In the genomic region with DNA sequence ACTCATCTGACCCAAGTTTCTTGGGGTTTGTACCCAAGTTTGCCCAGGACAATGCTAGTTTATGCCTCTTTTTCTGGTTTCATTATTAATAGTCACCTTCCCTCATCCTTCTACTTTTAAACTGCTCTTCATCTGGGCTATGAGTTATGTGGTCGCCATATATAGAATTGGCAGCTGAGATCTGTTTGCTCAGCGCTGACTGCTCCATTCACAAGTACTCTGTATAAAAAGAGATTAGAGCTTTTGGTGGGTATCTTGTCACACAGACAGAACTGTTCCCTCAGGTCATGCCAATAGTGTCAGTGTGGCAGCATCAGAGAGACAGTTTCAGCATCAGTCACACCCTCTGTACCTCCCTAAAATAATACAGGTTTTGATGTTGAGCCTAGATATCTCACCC, we compare ENCODE assay signal across 18 cellular contexts.
"Had no signal": no experiment of that assay in that cellular context is flagged by ENCODE, and none has a peak within 500 bp of the region (broad histone marks: within the 10 kb centered on the region; RNA-seq: fewer than 3 reads in every experiment).

No MANE protein-coding gene starts in this region.

- H3K4me3 ChIP-seq: K562 had no signal

- FAIRE-seq: HepG2, K562 had no signal

- H3K9me3 ChIP-seq: SK-N-SH had no signal

- H3K27ac ChIP-seq: KMS-11, RWPE1 had no signal

- ATAC-seq: HepG2, K562, T-cell had no signal

- DNase-seq: Kasumi-1, MM.1S, NCI-H1092 treated with DMSO at 0.1 percent for 48 hours, NCI-H1436, NCI-H187, NCI-H2029, NCI-H2081 treated with DMSO at 0.1 percent for 48 hours, NCI-H2227 treated with DMSO at 0.1 percent for 48 hours, NCI-H524, NCI-H526 treated with DMSO at 0.1 percent for 48 hours, NCI-H774, SK-N-SH, SW 1271, T-cell had no signal
